Comparison of ENCODE assay signal across 9 cellular contexts in the genomic region with DNA sequence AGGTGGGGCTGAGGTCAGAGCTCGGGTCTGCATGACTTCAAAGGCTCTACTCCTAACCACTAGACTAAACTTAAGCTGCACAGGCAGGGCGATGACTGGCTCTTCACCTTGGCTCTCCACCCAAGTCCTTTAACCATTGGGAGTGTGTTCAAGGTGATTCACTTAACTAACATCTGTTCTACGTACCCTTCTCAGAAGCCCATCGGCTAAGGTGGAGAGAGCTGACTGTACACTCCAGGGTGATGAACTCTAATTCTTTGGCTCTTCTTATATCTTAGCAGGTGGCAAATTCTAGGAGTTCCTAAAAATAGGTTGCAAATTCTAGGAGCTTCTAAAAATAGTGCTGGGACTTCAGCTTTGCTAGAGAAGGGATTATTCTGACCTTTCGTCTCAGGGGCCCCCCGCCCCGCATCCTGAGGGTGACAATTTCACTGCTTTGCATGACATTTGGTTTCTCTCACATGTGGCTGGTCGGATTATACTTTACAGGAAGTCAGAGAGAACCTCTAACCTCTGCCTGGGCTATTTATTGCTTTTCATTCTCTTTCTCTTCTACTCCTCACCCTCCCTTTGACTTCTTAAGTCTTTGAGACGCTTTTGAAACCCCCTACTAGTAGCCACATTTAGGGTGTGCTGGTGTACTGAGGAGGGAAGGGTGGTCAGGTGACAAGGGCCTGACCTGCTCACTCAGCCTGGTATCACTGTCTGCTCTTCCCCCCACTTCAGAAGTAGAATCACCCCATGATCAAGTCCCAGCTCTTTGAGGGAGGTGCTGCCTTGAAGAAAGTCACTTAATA. TPM values are rescaled to one million over a fixed set of nuclear protein-coding genes. Genes with fewer than 3 reads are reported as not detected.
DNase-seq lines count a peak whose midpoint lies in the region; ATAC-seq and TF ChIP-seq lines count a peak whose summit lies in the region.
"Had no signal": no experiment of that assay in that cellular context is flagged by ENCODE, and none has a peak within 500 bp of the region (broad histone marks: within the 10 kb centered on the region; RNA-seq: fewer than 3 reads in every experiment).

No MANE protein-coding gene starts in this region.

- POLR2A ChIA-PET in CD8-positive, alpha-beta T cell (lab: Charles Lee): interaction anchor here (0.9 to 2.2 kb wide), 4 partner anchors 22 to 44 kb away, joined by 3 to 8 read pairs (median 4); no protein-coding TSS in a partner anchor

- peak overlapping the region; percentile 67 for H3K27ac Mint-ChIP-seq in CD8-positive, alpha-beta T cell

- ATAC-seq in CD8-positive, alpha-beta T cell: peak; percentile 65
- ATAC-seq in GM21390 (IDR thresholded peaks at IDR 0.05; ENCODE audit: unreplicated experiment) (peak; percentile 78), HG03575 (IDR thresholded peaks at IDR 0.05; ENCODE audit: extremely low read depth, insufficient number of reproducible peaks, low FRiP score, unreplicated experiment) (peak; percentile 83)

- CTCF ChIA-PET in CD8-positive, alpha-beta T cell (lab: Charles Lee): interaction anchor here (1.3 kb wide), 1 partner anchor 24 kb away, joined by 4 read pairs; no protein-coding TSS in a partner anchor

- peak in 3 of 7 experiments; percentile 24 to 56 (median 34) for DNase-seq in CD8-positive, alpha-beta T cell
- DNase-seq in activated naive CD4-positive, alpha-beta T cell treated with anti-CD3 and anti-CD28 coated beads, Interleukin-2, amount 50 U/mL, for 16 hours: peak; percentile 21
- peak; percentile 52 for DNase-seq in stimulated activated naive CD4-positive, alpha-beta T cell treated with Interleukin-2 at 50 U/mL for 16 hours (lab: John Stamatoyannopoulos, UW)
- DNase-seq in erythroblast (lab: John Stamatoyannopoulos, UW) (no peak), kidney glomerular epithelial cell (lab: John Stamatoyannopoulos, UW) (no peak), glomerular visceral epithelial cell (ENCODE audit: extremely low spot score) (no peak)

- no peaks in the 10 kb centered on the region for H3K9me3 ChIP-seq in CD8-positive, alpha-beta T cell (ENCODE audit: low read length)

- H3K4me3 Mint-ChIP-seq in CD8-positive, alpha-beta T cell: peak overlapping the region; percentile 67
- H3K4me3 Mint-ChIP-seq: neural crest cell had no signal

- H3K36me3 Mint-ChIP-seq in CD8-positive, alpha-beta T cell: no peaks in the 10 kb centered on the region

- no peaks in the 10 kb centered on the region for H3K9me3 Mint-ChIP-seq in CD8-positive, alpha-beta T cell
- H3K9me3 Mint-ChIP-seq: neural crest cell had no signal

- H3K4me1 ChIP-seq in CD8-positive, alpha-beta T cell (ENCODE audit: insufficient read depth, low read length): peaks cover 28% of the 10 kb centered on the region

- no peak for TF ChIP-seq POLR2A in erythroblast (IDR thresholded peaks at IDR 0.05; ENCODE audit: low read length)

- H3K27me3 ChIP-seq in CD8-positive, alpha-beta T cell (ENCODE audit: insufficient read depth, low read length): no peaks in the 10 kb centered on the region

- H3K4me3 ChIP-seq in CD8-positive, alpha-beta T cell (ENCODE audit: low read depth, low read length): no peak overlapping the region

- no peak for TF ChIP-seq CTCF in CD8-positive, alpha-beta T cell (IDR thresholded peaks at IDR 0.05)

- H3K27me3 Mint-ChIP-seq in CD8-positive, alpha-beta T cell (ENCODE audit: low read depth): no peaks in the 10 kb centered on the region

- intact Hi-C loops in CD8-positive, alpha-beta T cell (cut with DNase I, micrococcal nuclease): loop anchor here in 1 of 2 experiments (5.0 to 10.0 kb wide), 2 partner anchors 34 to 53 kb away; no protein-coding TSS in a partner anchor

- H3K27ac ChIP-seq in CD8-positive, alpha-beta T cell (ENCODE audit: low read depth, low read length): no peak overlapping the region

- peaks cover 41% of the 10 kb centered on the region for H3K4me1 Mint-ChIP-seq in CD8-positive, alpha-beta T cell (ENCODE audit: low read depth)

- no peaks in the 10 kb centered on the region for H3K36me3 ChIP-seq in CD8-positive, alpha-beta T cell (ENCODE audit: insufficient read depth, low read length)

RNA-seq across cellular contexts. Expression of a gene that starts 55.5 kb away (rescaled TPM):
- total RNA-seq in CD8-positive, alpha-beta T cell: 10 to 100 TPM; 35.5 to 38.4 TPM

Comparison
In these comparisons a context has a peak if more than half of its experiments do, and no peak if none do; other contexts are left out.
1. DNase-seq: peak in activated naive CD4-positive, alpha-beta T cell treated with anti-CD3 and anti-CD28 coated beads, Interleukin-2, amount 50 U/mL, for 16 hours (single experiment) and stimulated activated naive CD4-positive, alpha-beta T cell treated with Interleukin-2 at 50 U/mL for 16 hours (single experiment); none in erythroblast (0 of 2), kidney glomerular epithelial cell (single experiment) and glomerular visceral epithelial cell (single experiment).
2. Peak in every context shown above with its lines, with median percentiles within 50 percentile points of each other: ATAC-seq.